In the genomic region with DNA sequence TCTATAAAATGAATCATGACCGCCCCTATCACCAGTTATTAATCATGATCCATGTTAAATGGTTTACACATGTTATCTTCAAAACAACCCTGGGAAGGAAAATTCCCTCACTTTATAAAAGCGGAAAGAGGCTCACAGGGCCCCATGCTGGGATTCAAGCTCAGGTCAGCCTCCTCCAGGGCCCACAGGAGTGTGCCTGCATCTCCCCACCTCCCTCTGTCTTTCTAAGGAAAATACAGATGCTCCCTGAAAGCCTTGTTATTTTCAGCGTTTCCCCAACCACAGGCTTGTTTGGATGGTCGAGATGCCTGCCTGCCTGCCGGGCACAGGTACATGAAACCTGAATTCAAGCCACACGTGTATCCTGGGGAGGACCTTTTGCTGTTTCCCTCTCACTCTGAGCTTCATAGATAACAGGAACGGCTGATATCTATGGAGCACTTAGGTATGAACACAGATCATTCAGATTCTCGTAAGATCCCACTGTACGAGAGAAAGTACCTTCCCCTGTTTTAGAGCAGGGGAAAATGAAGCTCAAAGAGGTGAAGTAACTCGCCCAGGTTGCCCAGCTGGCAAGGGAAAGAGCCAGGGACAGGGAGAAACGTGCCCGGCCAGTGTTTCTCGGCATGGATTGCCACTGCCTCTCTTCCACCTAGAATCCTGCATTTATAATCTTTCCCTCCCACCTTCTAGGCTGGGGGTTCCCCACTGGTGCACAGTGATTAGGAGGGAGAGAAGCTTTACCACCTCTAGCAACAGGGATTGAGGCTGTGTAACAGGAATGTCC, we compare ENCODE assay signal across 1 cellular context.
TF ChIP-seq lines count a peak whose summit lies in the region.

No MANE protein-coding gene starts in this region.

TF ChIP-seq in IMR-90, 13 proteins besides CTCF, POLR2A, EP300 and RAD21:
- TF ChIP-seq MAFK (IDR thresholded peaks at IDR 0.05; ENCODE audit: low read depth, low read length) (no peak), RCOR1 (IDR thresholded peaks at IDR 0.05; ENCODE audit: insufficient replicate concordance, low read length) (no peak), MXI1 (IDR thresholded peaks at IDR 0.05; ENCODE audit: borderline replicate concordance, low read depth, low read length) (no peak), CHD1 (IDR thresholded peaks at IDR 0.05; ENCODE audit: low read depth, low read length) (no peak), FOS (IDR thresholded peaks at IDR 0.05; ENCODE audit: low read depth, low read length) (no peak)
- TF ChIP-seq, protein P1, sequence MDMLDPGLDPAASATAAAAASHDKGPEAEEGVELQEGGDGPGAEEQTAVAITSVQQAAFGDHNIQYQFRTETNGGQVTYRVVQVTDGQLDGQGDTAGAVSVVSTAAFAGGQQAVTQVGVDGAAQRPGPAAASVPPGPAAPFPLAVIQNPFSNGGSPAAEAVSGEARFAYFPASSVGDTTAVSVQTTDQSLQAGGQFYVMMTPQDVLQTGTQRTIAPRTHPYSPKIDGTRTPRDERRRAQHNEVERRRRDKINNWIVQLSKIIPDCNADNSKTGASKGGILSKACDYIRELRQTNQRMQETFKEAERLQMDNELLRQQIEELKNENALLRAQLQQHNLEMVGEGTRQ (IDR thresholded peaks at IDR 0.05; ENCODE audit: low read depth, low read length): no peak
